ENCODE assay signal across 33 cellular contexts in genomic region chrX:82384401-82384800, GRCh38.
"Had no signal": no experiment of that assay in that cellular context is flagged by ENCODE, and none has a peak within 500 bp of the region (broad histone marks: within the 10 kb centered on the region; RNA-seq: fewer than 3 reads in every experiment).

No MANE protein-coding gene starts in this region.

- H3K36me3 Mint-ChIP-seq: activated CD4-positive, alpha-beta memory T cell treated with anti-CD3 and anti-CD28 coated beads for 36 hours; activated CD8-positive, alpha-beta memory T cell treated with anti-CD3 and anti-CD28 coated beads, Interleukin-2, amount 10 ng/mL, durations not matched to agents 7 days and 5 days; activated naive CD8-positive, alpha-beta T cell treated with anti-CD3 and anti-CD28 coated beads, Interleukin-2, amount 10 ng/mL, durations not matched to agents 7 days and 5 days had no signal

- H3K9me3 Mint-ChIP-seq: activated B cell treated with CpG ODN at 0.5 μM for 24 hours; activated CD4-positive, alpha-beta memory T cell treated with anti-CD3 and anti-CD28 coated beads for 36 hours; activated naive CD8-positive, alpha-beta T cell treated with anti-CD3 and anti-CD28 coated beads, Interleukin-2, amount 10 ng/mL, durations not matched to agents 7 days and 5 days; activated T-helper 17 cell treated with anti-CD3 and anti-CD28 coated beads, Interleukin-2, amount 50 U/mL, for 72 hours; central memory CD8-positive, alpha-beta T cell had no signal

- H3K4me1 ChIP-seq: ascending aorta had no signal

- H3K4me1 Mint-ChIP-seq: activated B cell treated with CpG ODN at 0.5 μM for 24 hours; activated CD8-positive, alpha-beta memory T cell treated with anti-CD3 and anti-CD28 coated beads, Interleukin-2, amount 10 ng/mL, durations not matched to agents 7 days and 5 days; activated naive CD8-positive, alpha-beta T cell treated with anti-CD3 and anti-CD28 coated beads, Interleukin-2, amount 10 ng/mL, durations not matched to agents 7 days and 5 days; activated T-helper 17 cell treated with anti-CD3 and anti-CD28 coated beads, Interleukin-2, amount 50 U/mL, for 72 hours; central memory CD8-positive, alpha-beta T cell had no signal

- H3K36me3 ChIP-seq: ascending aorta, cardiac muscle cell had no signal

- H3K27me3 ChIP-seq: ascending aorta, cardiac muscle cell had no signal

- H3K27ac Mint-ChIP-seq: activated B cell treated with CpG ODN at 0.5 μM for 24 hours; activated CD4-positive, alpha-beta memory T cell treated with anti-CD3 and anti-CD28 coated beads for 36 hours; activated CD8-positive, alpha-beta memory T cell treated with anti-CD3 and anti-CD28 coated beads, Interleukin-2, amount 10 ng/mL, durations not matched to agents 7 days and 5 days; activated naive CD8-positive, alpha-beta T cell treated with anti-CD3 and anti-CD28 coated beads, Interleukin-2, amount 10 ng/mL, durations not matched to agents 7 days and 5 days; activated T-cell treated with anti-CD3 and anti-CD28 coated beads, Interleukin-2, amount 50 U/mL, for 72 hours; activated T-helper 17 cell treated with anti-CD3 and anti-CD28 coated beads, Interleukin-2, amount 50 U/mL, for 72 hours had no signal

- H3K27ac ChIP-seq: ascending aorta, cardiac muscle cell had no signal

- H3K9me3 ChIP-seq: ascending aorta had no signal

- H3K4me3 ChIP-seq: ascending aorta, cardiac muscle cell had no signal

- H3K27me3 Mint-ChIP-seq: activated B cell treated with CpG ODN at 0.5 μM for 24 hours; activated CD4-positive, alpha-beta memory T cell treated with anti-CD3 and anti-CD28 coated beads for 36 hours; activated CD8-positive, alpha-beta memory T cell treated with anti-CD3 and anti-CD28 coated beads, Interleukin-2, amount 10 ng/mL, durations not matched to agents 7 days and 5 days; activated naive CD8-positive, alpha-beta T cell treated with anti-CD3 and anti-CD28 coated beads, Interleukin-2, amount 10 ng/mL, durations not matched to agents 7 days and 5 days; activated T-helper 17 cell treated with anti-CD3 and anti-CD28 coated beads, Interleukin-2, amount 50 U/mL, for 72 hours had no signal

- H3K4me3 Mint-ChIP-seq: activated B cell treated with CpG ODN at 0.5 μM for 24 hours; activated CD4-positive, alpha-beta memory T cell treated with anti-CD3 and anti-CD28 coated beads for 36 hours; activated CD8-positive, alpha-beta memory T cell treated with anti-CD3 and anti-CD28 coated beads, Interleukin-2, amount 10 ng/mL, durations not matched to agents 7 days and 5 days; activated naive CD8-positive, alpha-beta T cell treated with anti-CD3 and anti-CD28 coated beads, Interleukin-2, amount 10 ng/mL, durations not matched to agents 7 days and 5 days; activated T-cell treated with anti-CD3 and anti-CD28 coated beads, Interleukin-2, amount 50 U/mL, for 72 hours; activated T-helper 17 cell treated with anti-CD3 and anti-CD28 coated beads, Interleukin-2, amount 50 U/mL, for 72 hours; central memory CD8-positive, alpha-beta T cell had no signal

- DNase-seq: activated B cell treated with CpG ODN at 0.5 μM for 24 hours; activated CD4-positive, alpha-beta memory T cell treated with anti-CD3 and anti-CD28 coated beads for 36 hours; activated CD4-positive, alpha-beta T cell treated with anti-CD3 and anti-CD28 coated beads for 4 hours; activated CD4-positive, alpha-beta T cell treated with anti-CD3 and anti-CD28 coated beads, Interleukin-2, amount 50 U/mL, for 1 hour; activated CD4-positive, CD25-positive, alpha-beta regulatory T cell treated with anti-CD3 and anti-CD28 coated beads, Interleukin-2, amount 50 U/mL, for 72 hours; activated CD8-positive, alpha-beta memory T cell treated with anti-CD3 and anti-CD28 coated beads for 24 hours; activated CD8-positive, alpha-beta memory T cell treated with anti-CD3 and anti-CD28 coated beads, Interleukin-2, amount 10 ng/mL, durations not matched to agents 7 days and 5 days; activated CD8-positive, alpha-beta memory T cell treated with anti-CD3 and anti-CD28 coated beads, Interleukin-2, amount 50 U/mL, for 48 hours; activated effector memory CD4-positive, alpha-beta T cell treated with anti-CD3 and anti-CD28 coated beads, Interleukin-2, amount 50 U/mL, for 16 hours; activated naive CD4-positive, alpha-beta T cell; activated naive CD4-positive, alpha-beta T cell treated with anti-CD3 and anti-CD28 coated beads, Interleukin-2, amount 50 U/mL, for 16 hours; activated naive CD8-positive, alpha-beta T cell treated with anti-CD3 and anti-CD28 coated beads, Interleukin-2, amount 10 ng/mL, durations not matched to agents 7 days and 5 days; activated T-cell treated with anti-CD3 and anti-CD28 coated beads, Interleukin-2, amount 50 U/mL, for 72 hours; amygdala; Karpas-422; KBM-7; NCI-H1048; NCI-H1105 treated with DMSO at 0.1 percent for 48 hours; NCI-H1436; NCI-H1694; NCI-H1930; NCI-H2081 treated with DMSO at 0.1 percent for 48 hours; NCI-H345; NCI-H524 treated with DMSO at 0.1 percent for 48 hours; Right ventricle myocardium superior; SW 1271; T-helper 1 cell; T-helper 2 cell; T-helper 9 cell had no signal

- ATAC-seq: activated CD8-positive, alpha-beta memory T cell treated with anti-CD3 and anti-CD28 coated beads, Interleukin-2, amount 10 ng/mL, durations not matched to agents 7 days and 5 days; activated T-cell treated with anti-CD3 and anti-CD28 coated beads, Interleukin-2, amount 50 U/mL, for 72 hours; activated T-helper 17 cell treated with anti-CD3 and anti-CD28 coated beads, Interleukin-2, amount 50 U/mL, for 72 hours had no signal
